ENCODE assay signal across 10 cellular contexts in genomic region chr4:20313237-20314030, GRCh38.
DNase-seq lines count a peak whose midpoint lies in the region; ATAC-seq, FAIRE-seq and TF ChIP-seq lines count a peak whose summit lies in the region.
"Had no signal": no experiment of that assay in that cellular context is flagged by ENCODE, and none has a peak within 500 bp of the region (broad histone marks: within the 10 kb centered on the region; RNA-seq: fewer than 3 reads in every experiment).

No MANE protein-coding gene starts in this region.

- CTCF ChIA-PET in K562 (lab: Yijun Ruan, JAX; ENCODE audit: low intra/inter-chr PET ratio), result no interaction called here

- intact Hi-C loops in K562 (cut with micrococcal nuclease), result no loop called here

- H3K9ac ChIP-seq in K562 (ENCODE audit: insufficient read depth in 1 of 2, low read depth in 2 of 2, low read length in 2 of 2), result no peak overlapping the region
- H3K9ac ChIP-seq: parathyroid adenoma had no signal

- no peak for FAIRE-seq in K562 (lab: Jason Lieb, UNC)

- no peak for TF ChIP-seq POLR2A in K562 (conservative IDR thresholded peaks at IDR 0.05)

- H3K79me2 ChIP-seq in K562 (ENCODE audit: control insufficient read depth, insufficient read depth, low read length), result no peaks in the 10 kb centered on the region
- H3K79me2 ChIP-seq: parathyroid adenoma had no signal

- H3K27ac ChIP-seq in K562 (ENCODE audit: extremely low read depth, low read depth, low read length), result no peak overlapping the region
- H3K27ac ChIP-seq: parathyroid adenoma had no signal

- no peak overlapping the region for H2AFZ ChIP-seq in K562 (ENCODE audit: low read depth, low read length)
- H2AFZ ChIP-seq: parathyroid adenoma had no signal

- H3K36me3 ChIP-seq in K562 (ENCODE audit: control insufficient read depth, insufficient read depth, low read length), result no peaks in the 10 kb centered on the region

- no peaks in the 10 kb centered on the region for H3K9me3 ChIP-seq in K562 (replicated peaks; ENCODE audit: control insufficient read depth, insufficient read depth, low read depth, low read length)

- ATAC-seq in GM18868 (IDR thresholded peaks at IDR 0.05; ENCODE audit: unreplicated experiment) (peak; percentile 82), HG02884 (IDR thresholded peaks at IDR 0.05; ENCODE audit: unreplicated experiment) (peak; percentile 59), K562 (peak; percentile 65), HG03097 (IDR thresholded peaks at IDR 0.05; ENCODE audit: low FRiP score, unreplicated experiment) (no peak), HG03354 (IDR thresholded peaks at IDR 0.05; ENCODE audit: poor library complexity, severe bottlenecking, unreplicated experiment) (no peak), GM21737 (IDR thresholded peaks at IDR 0.05; ENCODE audit: unreplicated experiment) (no peak)

- no peak for TF ChIP-seq EP300 in K562 (IDR thresholded peaks at IDR 0.05; ENCODE audit: low read length)

- in situ Hi-C loops in K562 (cut with MboI), result no loop called here

- H3K4me3 ChIP-seq in K562, result no peak overlapping the region

- BruUV-seq in K562 (replicated peaks; lab: Mats Ljungman, UMichigan), result no TSS peak

- no peaks in the 10 kb centered on the region for H3K9me1 ChIP-seq in K562 (ENCODE audit: control insufficient read depth, insufficient read depth, low read length)

- no peaks in the 10 kb centered on the region for H3K27me3 ChIP-seq in K562 (ENCODE audit: control insufficient read depth in 2 of 2, insufficient read depth in 2 of 2, low read length in 2 of 2)

- peak in 2 of 3 experiments; percentile 18 to 56; a peak in 2 of 6 replicates for TF ChIP-seq CTCF in K562 (IDR thresholded peaks at IDR 0.05 in 2 of 3, conservative IDR thresholded peaks at IDR 0.05 in 1 of 3; ENCODE audit: insufficient read depth in 2 of 3, low read depth in 1 of 3, low read length in 3 of 3)

- WGBS in K562 (ENCODE audit: insufficient coverage, low coverage, missing lambda C conversion rate), result 3% methylated on average over 12 of the region's 12 CpGs

- no peaks in the 10 kb centered on the region for H3K4me1 ChIP-seq in K562 (replicated peaks in 1 of 2; ENCODE audit: control insufficient read depth in 2 of 2, insufficient read depth in 2 of 2, low read length in 2 of 2)
- H3K4me1 ChIP-seq: parathyroid adenoma had no signal

- POLR2A ChIA-PET in K562 (lab: Yijun Ruan, JAX), result interaction anchor here (0.9 kb wide), 1 partner anchor 33 kb away, joined by 3 read pairs; no protein-coding TSS in a partner anchor

- no peak for TF ChIP-seq RAD21 in K562 (CRISPR knock-in tag; conservative IDR thresholded peaks at IDR 0.05 in 1 of 2, IDR thresholded peaks at IDR 0.05 in 1 of 2)

- DNase-seq in K562 (ENCODE audit: extremely low read depth in 1 of 4, low spot score in 3 of 4), result peak in 1 of 4 experiments; percentile 9
- DNase-seq in lung microvascular endothelial cell (ENCODE audit: low read depth in 2 of 2), result peak; percentile 2 to 38
- DNase-seq in NCI-H82 (lab: John Stamatoyannopoulos, UW), result no peak
- DNase-seq: activated CD4-positive, alpha-beta T cell treated with anti-CD3 and anti-CD28 coated beads, Interleukin-2, amount 50 U/mL, for 4 hours had no signal

- H4K20me1 ChIP-seq in K562 (replicated peaks; ENCODE audit: control insufficient read depth, insufficient read depth, low read length), result no peaks in the 10 kb centered on the region

- no peak overlapping the region for H3K4me2 ChIP-seq in K562 (ENCODE audit: insufficient read depth, low read length)

TF ChIP-seq in K562, 482 proteins besides CTCF, POLR2A, EP300 and RAD21:
- TF ChIP-seq HDAC1 (IDR thresholded peaks at IDR 0.05) (no peak), BRF2 (IDR thresholded peaks at IDR 0.05; ENCODE audit: borderline replicate concordance, insufficient read depth, insufficient read length) (no peak), ZNF263 (CRISPR knock-in tag; IDR thresholded peaks at IDR 0.05; ENCODE audit: borderline replicate concordance) (no peak), CEBPG (CRISPR knock-in tag; IDR thresholded peaks at IDR 0.05) (no peak), CEBPG (tag; conservative IDR thresholded peaks at IDR 0.05 in 1 of 2, IDR thresholded peaks at IDR 0.05 in 1 of 2) (no peak), GTF2B (IDR thresholded peaks at IDR 0.05; ENCODE audit: extremely low read depth, insufficient read length) (no peak), CHD2 (IDR thresholded peaks at IDR 0.05; ENCODE audit: low read depth, low read length) (no peak), ZFPM2 (CRISPR knock-in tag; IDR thresholded peaks at IDR 0.05) (no peak), E2F6 (IDR thresholded peaks at IDR 0.05; ENCODE audit: borderline replicate concordance in 1 of 2, extremely low read depth in 1 of 2, insufficient read depth in 1 of 2, insufficient read length in 1 of 2, low read depth in 1 of 2, low read length in 1 of 2, poor library complexity in 1 of 2, severe bottlenecking in 1 of 2) (no peak), SOX6 (IDR thresholded peaks at IDR 0.05) (no peak), SREBF1 (IDR thresholded peaks at IDR 0.05; ENCODE audit: borderline replicate concordance, low read depth, low read length) (no peak), ZBTB26 (CRISPR knock-in tag; IDR thresholded peaks at IDR 0.05) (no peak), NFATC3 (IDR thresholded peaks at IDR 0.05) (no peak), THAP12 (CRISPR knock-in tag; IDR thresholded peaks at IDR 0.05) (no peak), ETV1 (tag; conservative IDR thresholded peaks at IDR 0.05; ENCODE audit: low read depth) (no peak), NR4A1 (CRISPR knock-in tag; IDR thresholded peaks at IDR 0.05) (no peak), NR4A1 (tag; IDR thresholded peaks at IDR 0.05) (no peak)

Comparison
In these comparisons a context has a peak if more than half of its experiments do, and no peak if none do; other contexts are left out.
1. ATAC-seq: peak in GM18868 (single experiment), HG02884 (single experiment) and K562 (single experiment); none in HG03097 (single experiment), HG03354 (single experiment) and GM21737 (single experiment).